9 cellular contexts compared by ENCODE assay signal in the genomic region with DNA sequence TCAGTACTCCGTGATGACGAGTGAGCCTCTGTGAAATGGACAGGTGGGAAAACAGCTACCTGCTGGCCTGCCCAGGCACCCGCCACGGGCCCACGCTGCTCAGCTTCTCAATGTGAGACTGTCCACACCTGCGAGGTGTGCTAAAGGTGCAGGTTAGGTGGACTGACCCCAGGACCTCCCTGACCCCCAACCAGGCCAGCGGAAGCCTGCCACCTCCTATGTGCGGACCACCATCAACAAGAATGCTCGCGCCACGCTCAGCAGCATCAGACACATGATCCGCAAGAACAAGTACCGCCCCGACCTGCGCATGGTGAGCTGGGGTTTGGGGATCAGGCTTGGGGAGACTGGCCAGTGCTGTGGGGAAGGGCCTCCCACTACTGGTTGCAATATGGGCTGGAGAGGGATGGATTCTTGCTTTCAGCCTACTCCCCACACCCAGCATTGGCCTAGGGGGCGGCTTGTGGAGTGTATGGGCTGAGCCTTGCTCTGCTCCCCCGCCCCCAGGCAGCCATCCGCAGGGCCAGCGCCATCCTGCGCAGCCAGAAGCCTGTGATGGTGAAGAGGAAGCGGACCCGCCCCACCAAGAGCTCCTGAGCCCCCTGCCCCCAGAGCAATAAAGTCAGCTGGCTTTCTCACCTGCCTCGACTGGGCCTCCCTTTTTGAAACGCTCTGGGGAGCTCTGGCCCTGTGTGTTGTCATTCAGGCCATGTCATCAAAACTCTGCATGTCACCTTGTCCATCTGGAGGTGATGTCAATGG. TPM values are rescaled to one million over a fixed set of nuclear protein-coding genes. Genes with fewer than 3 reads are reported as not detected.
DNase-seq lines count a peak whose midpoint lies in the region; ATAC-seq and TF ChIP-seq lines count a peak whose summit lies in the region.
"Had no signal": no experiment of that assay in that cellular context is flagged by ENCODE, and none has a peak within 500 bp of the region (broad histone marks: within the 10 kb centered on the region; RNA-seq: fewer than 3 reads in every experiment).

No MANE protein-coding gene starts in this region.

- DNase-seq in Caco-2 (no peak), MM.1S (no peak), neural crest cell (ENCODE audit: low read depth, low spot score) (no peak), DMS53 (lab: John Stamatoyannopoulos, UW) (no peak)

- intact Hi-C loops in Caco-2 (cut with micrococcal nuclease; ENCODE audit: unreplicated experiment): loop anchor here (10.0 kb wide), 1 partner anchor 247 kb away; no protein-coding TSS in a partner anchor
- intact Hi-C loops in dendritic cell treated with granulocyte-macrophage colony-stimulating factor and Interleukin-4, amounts not matched to agents 40 ng/mL and 50 ng/mL, for 4 days (cut with micrococcal nuclease): loop anchor here (5.0 kb wide), 2 partner anchors 51 to 96 kb away; partner anchors contain the start of gene KMT5C

- H3K27ac ChIP-seq in MM.1S (ENCODE audit: low read length): no peak overlapping the region

- H3K9me3 ChIP-seq in Caco-2 (no peaks in the 10 kb centered on the region), MM.1S (replicated peaks; ENCODE audit: insufficient read depth, low read length) (no peaks in the 10 kb centered on the region)

- POLR2A ChIA-PET in Caco-2 (lab: Charles Lee): interaction anchor here (0.6 to 2.2 kb wide), 2 partner anchors 20 to 49 kb away, joined by 4 to 10 read pairs; partner anchors contain the start of genes KMT5C and UBE2S

- H3K4me2 ChIP-seq in MM.1S (ENCODE audit: low read depth, low read length): peak overlapping the region; percentile 98; the same call in 1 of the 2 replicates

- H4K20me1 ChIP-seq in MM.1S (ENCODE audit: insufficient read depth, low read length): peaks cover 41% of the 10 kb centered on the region

- H3K36me3 Mint-ChIP-seq in Caco-2 (ENCODE audit: insufficient read depth, unreplicated experiment): peaks cover 65% of the 10 kb centered on the region
- H3K36me3 Mint-ChIP-seq in dendritic cell treated with granulocyte-macrophage colony-stimulating factor and Interleukin-4, amounts not matched to agents 40 ng/mL and 50 ng/mL, for 4 days (ENCODE audit: low read depth): peaks cover 74% of the 10 kb centered on the region
- peaks cover 10% of the 10 kb centered on the region for H3K36me3 Mint-ChIP-seq in neural crest cell (ENCODE audit: low read depth)

- no peak for ATAC-seq in GM19467 (IDR thresholded peaks at IDR 0.05; ENCODE audit: unreplicated experiment)
- no peak for ATAC-seq in HG03571 (IDR thresholded peaks at IDR 0.05; ENCODE audit: unreplicated experiment)
- no peak for ATAC-seq in GM21619 (IDR thresholded peaks at IDR 0.05; ENCODE audit: unreplicated experiment)

- H3K36me3 ChIP-seq in Caco-2 (ENCODE audit: control insufficient read depth, insufficient read depth, low read length) (peaks cover 18% of the 10 kb centered on the region), MM.1S (replicated peaks; ENCODE audit: insufficient read depth, low read length) (peaks cover 19% of the 10 kb centered on the region)

- H3K4me1 ChIP-seq in Caco-2 (peaks cover 22% of the 10 kb centered on the region), MM.1S (ENCODE audit: low read length) (peaks cover 20% of the 10 kb centered on the region)

- H3K4me1 Mint-ChIP-seq in Caco-2 (ENCODE audit: low read depth, unreplicated experiment) (peaks cover 7% of the 10 kb centered on the region), neural crest cell (peaks cover 71% of the 10 kb centered on the region)
- H3K4me1 Mint-ChIP-seq in dendritic cell treated with granulocyte-macrophage colony-stimulating factor and Interleukin-4, amounts not matched to agents 40 ng/mL and 50 ng/mL, for 4 days (ENCODE audit: low read depth): peaks cover 75% of the 10 kb centered on the region

- peaks cover 53% of the 10 kb centered on the region for H3K79me2 ChIP-seq in MM.1S (ENCODE audit: low read length)

- H3K27me3 ChIP-seq in Caco-2 (replicated peaks; ENCODE audit: control insufficient read depth, insufficient read depth, low read length): no peaks in the 10 kb centered on the region
- H3K27me3 ChIP-seq in MM.1S (replicated peaks; ENCODE audit: insufficient read depth, low read length): no peaks in the 10 kb centered on the region

- H3K4me3 ChIP-seq in Caco-2 (ENCODE audit: low read depth, low read length) (peak overlapping the region; percentile 5; the same call in 1 of the 2 replicates), MM.1S (ENCODE audit: low read length) (no peak overlapping the region; the same call in 1 of the 2 replicates)

- H3K27ac Mint-ChIP-seq in Caco-2 (ENCODE audit: unreplicated experiment): peak overlapping the region; percentile 70
- no peak overlapping the region for H3K27ac Mint-ChIP-seq in dendritic cell treated with granulocyte-macrophage colony-stimulating factor and Interleukin-4, amounts not matched to agents 40 ng/mL and 50 ng/mL, for 4 days
- H3K27ac Mint-ChIP-seq in neural crest cell (ENCODE audit: unreplicated experiment): no peak overlapping the region

- H3F3A ChIP-seq in MM.1S (ENCODE audit: insufficient read depth, low read length): peaks cover 75% of the 10 kb centered on the region

- H3K9me3 Mint-ChIP-seq in Caco-2 (ENCODE audit: unreplicated experiment) (no peaks in the 10 kb centered on the region), neural crest cell (no peaks in the 10 kb centered on the region)
- no peaks in the 10 kb centered on the region for H3K9me3 Mint-ChIP-seq in dendritic cell treated with granulocyte-macrophage colony-stimulating factor and Interleukin-4, amounts not matched to agents 40 ng/mL and 50 ng/mL, for 4 days

- H3K9ac ChIP-seq in MM.1S (ENCODE audit: low read length): no peak overlapping the region; the same call in 1 of the 2 replicates

- H3K27me3 Mint-ChIP-seq in Caco-2 (ENCODE audit: insufficient read depth, unreplicated experiment) (no peaks in the 10 kb centered on the region), neural crest cell (ENCODE audit: low read depth) (peaks cover 3% of the 10 kb centered on the region)
- H3K27me3 Mint-ChIP-seq in dendritic cell treated with granulocyte-macrophage colony-stimulating factor and Interleukin-4, amounts not matched to agents 40 ng/mL and 50 ng/mL, for 4 days: no peaks in the 10 kb centered on the region

- TF ChIP-seq CTCF in Caco-2 (IDR thresholded peaks at IDR 0.05; ENCODE audit: insufficient read depth in 1 of 2, low read depth in 1 of 2, low read length in 1 of 2, severe bottlenecking in 1 of 2, unreplicated experiment in 1 of 2) (no peak), MM.1S (IDR thresholded peaks at IDR 0.05; ENCODE audit: low read length) (no peak), neural crest cell (conservative IDR thresholded peaks at IDR 0.05) (no peak)

- CTCF ChIA-PET in Caco-2 (lab: Charles Lee): interaction anchor here (0.6 kb wide), 1 partner anchor 237 kb away, joined by 3 read pairs; no protein-coding TSS in a partner anchor

- H2AFZ ChIP-seq in MM.1S (ENCODE audit: low read length): no peak overlapping the region

- H3K4me3 Mint-ChIP-seq in Caco-2 (ENCODE audit: unreplicated experiment) (peak overlapping the region; percentile 93), neural crest cell (peak overlapping the region; percentile 100)
- H3K4me3 Mint-ChIP-seq in dendritic cell treated with granulocyte-macrophage colony-stimulating factor and Interleukin-4, amounts not matched to agents 40 ng/mL and 50 ng/mL, for 4 days: peak overlapping the region; percentile 91

- BruUV-seq in Caco-2 (replicated peaks; lab: Mats Ljungman, UMichigan): no TSS peak

- H3K9me2 ChIP-seq in MM.1S (replicated peaks; ENCODE audit: insufficient read depth, low read length): no peaks in the 10 kb centered on the region

RNA-seq across cellular contexts. Expression of gene RPL28, which starts 2.2 kb away (rescaled TPM):
- total RNA-seq in Caco-2 (2022) (2,048 and 2,146 TPM in 2 replicates), neural crest cell (1,888 and 1,936 TPM in 2 replicates)

RNA-seq across cellular contexts. Expression of gene TMEM238, which starts 3.8 kb away (rescaled TPM):
- total RNA-seq in Caco-2 (2022): 18.1 and 22.7 TPM in 2 replicates
- 0.40 and 0.71 TPM in 2 replicates for total RNA-seq in neural crest cell

RNA-seq across cellular contexts. Expression of gene TMEM190, which starts 11.3 kb away (rescaled TPM):
- total RNA-seq in Caco-2 (2022) (not detected in 2 replicates), neural crest cell (not detected in 2 replicates)
- total RNA-seq: frontal cortex had no signal

RNA-seq across cellular contexts. Expression of gene IL11, which starts 17.7 kb away (rescaled TPM):
- total RNA-seq in Caco-2 (2022): 0.70 and 1.1 TPM in 2 replicates
- 0.56 and 0.59 TPM in 2 replicates for total RNA-seq in neural crest cell

RNA-seq across cellular contexts. Expression of gene UBE2S, which starts 19.7 kb away (rescaled TPM):
- total RNA-seq in Caco-2 (2022) (279 and 293 TPM in 2 replicates), neural crest cell (243 and 269 TPM in 2 replicates)

Comparison
In these comparisons a context has a peak if more than half of its experiments do, and no peak if none do; other contexts are left out.
1. RNA of gene TMEM238, which starts 3.8 kb away (total RNA-seq): 18.1 to 22.7 TPM in Caco-2; 0.40 to 0.71 TPM in neural crest cell; every median in the first group is over 10 times any median in the second.
2. Peak in every context shown above with its lines, with median percentiles within 50 percentile points of each other: H3K4me3 Mint-ChIP-seq.